In genomic region chr15:79977431-79977940, GRCh38 we compare ENCODE assay signal across 9 cellular contexts. TPM values are rescaled to one million over a fixed set of nuclear protein-coding genes. Genes with fewer than 3 reads are reported as not detected.
A peak's percentile ranks its signal among the peaks of the same experiment; 100 is the strongest.
DNase-seq lines count a peak whose midpoint lies in the region; ATAC-seq and TF ChIP-seq lines count a peak whose summit lies in the region.
"Had no signal": no experiment of that assay in that cellular context is flagged by ENCODE, and none has a peak within 500 bp of the region (broad histone marks: within the 10 kb centered on the region; RNA-seq: fewer than 3 reads in every experiment).

No MANE protein-coding gene starts in this region.

- H3K27me3 ChIP-seq in CD4-positive, CD25-positive, alpha-beta regulatory T cell (ENCODE audit: control insufficient read depth, insufficient read depth, low read length): no peaks in the 10 kb centered on the region

- DNase-seq in CD4-positive, CD25-positive, alpha-beta regulatory T cell: no peak
- DNase-seq in GM20000 (ENCODE audit: low spot score) (peak; percentile 41), fibroblast of mammary gland (ENCODE audit: low read depth) (peak; percentile 46), NCI-H2196 treated with DMSO at 0.1 percent for 48 hours (lab: John Stamatoyannopoulos, UW; ENCODE audit: unreplicated experiment) (no peak), cortex of kidney (lab: John Stamatoyannopoulos, UW) (no peak), chondrocyte (ENCODE audit: low spot score) (no peak)
- DNase-seq: MM.1S had no signal

- no peaks in the 10 kb centered on the region for H3K9me3 ChIP-seq in CD4-positive, CD25-positive, alpha-beta regulatory T cell (ENCODE audit: control insufficient read depth in 2 of 2, low read length in 2 of 2)

- no peak overlapping the region for H3K27ac Mint-ChIP-seq in CD4-positive, CD25-positive, alpha-beta regulatory T cell
- H3K27ac Mint-ChIP-seq in chondrocyte (ENCODE audit: unreplicated experiment): no peak overlapping the region

- H3K4me3 ChIP-seq in CD4-positive, CD25-positive, alpha-beta regulatory T cell (ENCODE audit: low read depth, low read length): no peak overlapping the region
- H3K4me3 ChIP-seq in fibroblast of mammary gland (ENCODE audit: control insufficient read depth, low read depth, low read length): no peak overlapping the region

- H3K36me3 Mint-ChIP-seq in CD4-positive, CD25-positive, alpha-beta regulatory T cell: no peaks in the 10 kb centered on the region
- no peaks in the 10 kb centered on the region for H3K36me3 Mint-ChIP-seq in chondrocyte (ENCODE audit: low read depth)

- TF ChIP-seq CTCF in GM20000 (IDR thresholded peaks at IDR 0.05; ENCODE audit: extremely low read depth, missing control alignments) (no peak), fibroblast of mammary gland (conservative IDR thresholded peaks at IDR 0.05; ENCODE audit: control insufficient read depth, insufficient read depth, low read depth, low read length) (no peak), chondrocyte (IDR thresholded peaks at IDR 0.05) (no peak)

- peaks cover 0 to 15% (median 3%) of the 10 kb centered on the region in 4 donors for H3K4me1 Mint-ChIP-seq in CD4-positive, CD25-positive, alpha-beta regulatory T cell
- peaks cover 18% of the 10 kb centered on the region for H3K4me1 Mint-ChIP-seq in chondrocyte (ENCODE audit: low read depth)

- H3K4me1 ChIP-seq in CD4-positive, CD25-positive, alpha-beta regulatory T cell (ENCODE audit: control insufficient read depth, insufficient read depth, low read length, poor library complexity, severe bottlenecking): no peaks in the 10 kb centered on the region

- H3K36me3 ChIP-seq in CD4-positive, CD25-positive, alpha-beta regulatory T cell (ENCODE audit: control insufficient read depth, insufficient read depth, low read length): no peaks in the 10 kb centered on the region

- H3K4me3 Mint-ChIP-seq in CD4-positive, CD25-positive, alpha-beta regulatory T cell: no peak overlapping the region
- H3K4me3 Mint-ChIP-seq in chondrocyte (ENCODE audit: unreplicated experiment): no peak overlapping the region

- H3K27me3 Mint-ChIP-seq in CD4-positive, CD25-positive, alpha-beta regulatory T cell: no peaks in the 10 kb centered on the region
- H3K27me3 Mint-ChIP-seq in chondrocyte (ENCODE audit: low read depth): no peaks in the 10 kb centered on the region

- no peak overlapping the region for H3K27ac ChIP-seq in CD4-positive, CD25-positive, alpha-beta regulatory T cell (ENCODE audit: insufficient read depth, low read length, poor library complexity, severe bottlenecking)

- peak; percentile 32 to 48 for ATAC-seq in CD4-positive, CD25-positive, alpha-beta regulatory T cell (ENCODE audit: low read depth in 2 of 2)
- peak; percentile 44 for ATAC-seq in HG03571 (IDR thresholded peaks at IDR 0.05; ENCODE audit: unreplicated experiment)
- no peak for ATAC-seq in GM18520 (IDR thresholded peaks at IDR 0.05; ENCODE audit: unreplicated experiment)

- H3K9me3 Mint-ChIP-seq in CD4-positive, CD25-positive, alpha-beta regulatory T cell: no peaks in the 10 kb centered on the region
- H3K9me3 Mint-ChIP-seq in chondrocyte (ENCODE audit: low read depth): no peaks in the 10 kb centered on the region

RNA-seq across cellular contexts. Expression of gene BCL2A1, which starts 6.5 kb away (rescaled TPM):
- total RNA-seq in CD4-positive, CD25-positive, alpha-beta regulatory T cell: 12.9 TPM
- 10 to 100 TPM; 12.3 to 25.4 (median 19.7) TPM for polyA plus RNA-seq in CD4-positive, CD25-positive, alpha-beta regulatory T cell
- not detected in 3 replicates for total RNA-seq in chondrocyte

Comparison
In these comparisons a context has a peak if more than half of its experiments do, and no peak if none do; other contexts are left out.
1. DNase-seq: peak in GM20000 (single experiment) and fibroblast of mammary gland (single experiment); none in CD4-positive, CD25-positive, alpha-beta regulatory T cell (0 of 3), NCI-H2196 treated with DMSO at 0.1 percent for 48 hours (single experiment), cortex of kidney (single experiment) and chondrocyte (single experiment).
2. RNA of gene BCL2A1, which starts 6.5 kb away (total RNA-seq): 12.9 TPM in CD4-positive, CD25-positive, alpha-beta regulatory T cell (single experiment); not detected in chondrocyte; every median in the first group is over 10 times any median in the second.